In the genomic region with DNA sequence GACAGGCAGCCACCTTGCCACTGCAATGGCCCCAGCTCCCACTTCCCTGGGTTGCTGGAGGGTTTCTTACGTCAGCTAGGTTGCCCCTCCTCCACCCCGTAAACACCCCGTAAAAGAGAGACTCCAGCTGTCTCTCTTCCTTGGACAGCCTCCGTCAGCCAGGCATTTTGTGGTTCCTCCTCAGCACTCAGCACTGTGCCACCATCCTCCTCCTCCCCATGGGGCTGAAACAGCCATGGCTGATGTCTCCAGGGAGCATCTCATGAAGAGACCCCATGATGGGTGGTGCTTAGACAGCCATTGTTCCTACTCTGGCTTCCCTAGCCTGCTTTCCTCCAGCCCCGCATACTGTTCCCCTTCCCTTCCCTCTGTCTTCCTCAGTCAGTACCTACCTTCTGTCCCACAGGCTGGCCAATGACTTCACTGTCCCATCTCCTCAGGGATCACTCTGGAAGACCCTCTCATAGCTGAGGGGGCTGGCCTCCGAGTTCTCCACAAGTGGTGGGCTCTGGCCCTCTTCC, we compare ENCODE assay signal across 32 cellular contexts.
"Had no signal": no experiment of that assay in that cellular context is flagged by ENCODE, and none has a peak within 500 bp of the region (broad histone marks: within the 10 kb centered on the region; RNA-seq: fewer than 3 reads in every experiment).

No MANE protein-coding gene starts in this region.

- DNase-seq: activated CD4-positive, alpha-beta T cell treated with anti-CD3 and anti-CD28 coated beads, Interleukin-2, amount 10 ng/mL, durations not matched to agents 7 days and 5 days; activated CD4-positive, alpha-beta T cell treated with anti-CD3 and anti-CD28 coated beads, Interleukin-2, amount 50 U/mL, for 48 hours; activated effector memory CD4-positive, alpha-beta T cell treated with anti-CD3 and anti-CD28 coated beads, Interleukin-2, amount 50 U/mL, for 16 hours; activated naive CD4-positive, alpha-beta T cell; activated naive CD4-positive, alpha-beta T cell treated with anti-CD3 and anti-CD28 coated beads, Interleukin-2, amount 50 U/mL, for 16 hours; activated naive CD8-positive, alpha-beta T cell treated with anti-CD3 and anti-CD28 coated beads for 36 hours; activated T-cell treated with anti-CD3 and anti-CD28 coated beads, Interleukin-2, amount 50 U/mL, for 1 hour; activated T-cell treated with anti-CD3 and anti-CD28 coated beads, Interleukin-2, amount 50 U/mL, for 72 hours; amniotic stem cell; NCI-H1048; NCI-H1105 treated with DMSO at 0.1 percent for 48 hours; NCI-H1436; NCI-H1694; NCI-H1930; NCI-H2081 treated with DMSO at 0.1 percent for 48 hours; NCI-H226; NCI-H446 treated with DMSO at 0.1 percent for 48 hours; NCI-H524; NCI-H69; NK-92 treated with Interleukin-12 subunit alpha and Interleukin-12 subunit beta, amount 100 ng/mL, for 24 hours; PC-3; Peyer's patch; RPMI8226; SHP77 treated with DMSO at 0.1 percent for 48 hours; SK-N-SH had no signal

- H3K4me2 ChIP-seq: SK-N-SH had no signal

- H3K4me1 Mint-ChIP-seq: activated T-helper 17 cell treated with anti-CD3 and anti-CD28 coated beads, Interleukin-2, amount 50 U/mL, for 72 hours had no signal

- H3K4me3 ChIP-seq: ascending aorta, cardiac muscle cell, Peyer's patch, SJSA1 had no signal

- H3K9me3 Mint-ChIP-seq: activated CD4-positive, alpha-beta T cell treated with anti-CD3 and anti-CD28 coated beads, Interleukin-2, amount 10 ng/mL, durations not matched to agents 7 days and 5 days; activated naive CD8-positive, alpha-beta T cell treated with anti-CD3 and anti-CD28 coated beads for 36 hours; activated T-helper 17 cell treated with anti-CD3 and anti-CD28 coated beads, Interleukin-2, amount 50 U/mL, for 72 hours; T-helper 1 cell treated with Interleukin-12 subunit alpha and Interleukin-12 subunit beta and Interleukin-4 antibody, amounts not matched to agents 30 μg/mL and 1 μg/mL, for 36 hours; T-helper 2 cell treated with Interferon-gamma antibody and Interleukin-4, amounts not matched to agents 5 μg/mL and 100 μg/mL, for 36 hours had no signal

- H3K36me3 Mint-ChIP-seq: activated naive CD8-positive, alpha-beta T cell treated with anti-CD3 and anti-CD28 coated beads for 36 hours had no signal

- H3K4me1 ChIP-seq: ascending aorta, SJSA1 had no signal

- H3K9ac ChIP-seq: SK-N-SH had no signal

- H3K9me2 ChIP-seq: SK-N-SH had no signal

- H3K27ac Mint-ChIP-seq: activated CD4-positive, alpha-beta T cell treated with anti-CD3 and anti-CD28 coated beads, Interleukin-2, amount 10 ng/mL, durations not matched to agents 7 days and 5 days; activated naive CD8-positive, alpha-beta T cell treated with anti-CD3 and anti-CD28 coated beads for 36 hours; activated T-cell treated with anti-CD3 and anti-CD28 coated beads, Interleukin-2, amount 50 U/mL, for 72 hours; activated T-helper 17 cell treated with anti-CD3 and anti-CD28 coated beads, Interleukin-2, amount 50 U/mL, for 72 hours; T-helper 1 cell treated with Interleukin-12 subunit alpha and Interleukin-12 subunit beta and Interleukin-4 antibody, amounts not matched to agents 30 μg/mL and 1 μg/mL, for 36 hours; T-helper 2 cell treated with Interferon-gamma antibody and Interleukin-4, amounts not matched to agents 5 μg/mL and 100 μg/mL, for 36 hours had no signal

- H3K27ac ChIP-seq: ascending aorta, cardiac muscle cell, Peyer's patch, SJSA1 had no signal

- H3K9me3 ChIP-seq: ascending aorta, Peyer's patch, SJSA1, SK-N-SH had no signal

- FAIRE-seq: TTC549 had no signal

- H3K36me3 ChIP-seq: ascending aorta, cardiac muscle cell, Peyer's patch, SJSA1 had no signal

- H3K4me3 Mint-ChIP-seq: activated CD4-positive, alpha-beta T cell treated with anti-CD3 and anti-CD28 coated beads, Interleukin-2, amount 10 ng/mL, durations not matched to agents 7 days and 5 days; activated naive CD8-positive, alpha-beta T cell treated with anti-CD3 and anti-CD28 coated beads for 36 hours; activated T-cell treated with anti-CD3 and anti-CD28 coated beads, Interleukin-2, amount 50 U/mL, for 72 hours; activated T-helper 17 cell treated with anti-CD3 and anti-CD28 coated beads, Interleukin-2, amount 50 U/mL, for 72 hours; T-helper 1 cell treated with Interleukin-12 subunit alpha and Interleukin-12 subunit beta and Interleukin-4 antibody, amounts not matched to agents 30 μg/mL and 1 μg/mL, for 36 hours; T-helper 2 cell treated with Interferon-gamma antibody and Interleukin-4, amounts not matched to agents 5 μg/mL and 100 μg/mL, for 36 hours had no signal

- ATAC-seq: activated T-cell treated with anti-CD3 and anti-CD28 coated beads, Interleukin-2, amount 50 U/mL, for 72 hours; activated T-helper 17 cell treated with anti-CD3 and anti-CD28 coated beads, Interleukin-2, amount 50 U/mL, for 72 hours; PC-3 had no signal
